In the genomic region with DNA sequence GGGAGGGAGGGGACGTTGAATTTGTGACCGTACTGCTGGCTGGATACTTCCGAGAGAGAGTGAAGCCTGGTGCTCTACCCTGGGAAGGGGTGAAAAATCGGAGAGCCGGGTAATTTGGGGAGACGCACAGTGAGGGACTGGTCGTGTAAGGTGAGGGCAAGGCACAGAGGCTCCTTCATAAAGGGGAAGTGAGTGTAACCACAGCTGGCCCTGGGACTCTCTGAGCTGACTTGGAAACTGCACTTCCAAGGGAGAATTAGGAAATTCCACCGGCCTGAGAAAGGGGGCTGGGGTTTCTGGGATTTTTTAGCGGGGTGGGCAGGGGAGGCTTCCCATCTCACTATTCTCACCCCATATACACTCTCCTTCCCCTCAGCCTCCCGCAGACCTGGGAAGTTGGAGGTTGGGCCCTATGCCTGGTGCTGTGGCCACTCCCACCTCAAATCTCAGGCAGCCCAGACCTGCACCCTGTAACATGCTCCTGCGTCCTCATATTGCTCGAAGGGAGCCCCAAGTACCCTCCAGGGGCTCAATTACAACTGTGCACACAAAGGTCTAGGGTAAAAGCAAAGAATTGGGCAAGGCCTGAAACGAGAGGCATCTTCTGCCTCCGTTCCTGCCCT, we compare ENCODE assay signal across 8 cellular contexts.
DNase-seq lines count a peak whose midpoint lies in the region; ATAC-seq, FAIRE-seq and TF ChIP-seq lines count a peak whose summit lies in the region.

No MANE protein-coding gene starts in this region.

- no peak overlapping the region for H4K91ac ChIP-seq in trophoblast cell (ENCODE audit: low read depth, low read length)

- H3K9ac ChIP-seq in trophoblast cell (ENCODE audit: low read length), result no peak overlapping the region

- H3K4me1 ChIP-seq in gastroesophageal sphincter (peaks cover 0 to 63% (median 29%) of the 10 kb centered on the region in 3 donors), trophoblast cell (ENCODE audit: control insufficient read depth in 1 of 2, insufficient read depth in 2 of 2, low read length in 2 of 2) (peaks cover 17 to 23% of the 10 kb centered on the region in 2 experiments)

- no peaks in the 10 kb centered on the region for H3K36me3 ChIP-seq in gastroesophageal sphincter
- H3K36me3 ChIP-seq in trophoblast cell (ENCODE audit: control insufficient read depth in 1 of 2, insufficient read depth in 2 of 2, low read length in 2 of 2), result peaks cover 0 to 2% of the 10 kb centered on the region in 2 experiments

- H2BK5ac ChIP-seq in trophoblast cell (ENCODE audit: low read depth, low read length, poor library complexity), result no peak overlapping the region

- H3K36me3 Mint-ChIP-seq in T-helper 17 cell (ENCODE audit: low read depth), result no peaks in the 10 kb centered on the region

- H3K4me3 ChIP-seq in gastroesophageal sphincter, result peak overlapping the region; percentile 42 to 72
- peak overlapping the region; percentile 79 for H3K4me3 ChIP-seq in trophoblast cell (ENCODE audit: low read depth, low read length)

- no peak overlapping the region for H4K8ac ChIP-seq in trophoblast cell (ENCODE audit: low read depth, low read length)

- H2AFZ ChIP-seq in trophoblast cell (ENCODE audit: insufficient read depth, low read length, poor library complexity), result no peak overlapping the region

- peaks cover 4% of the 10 kb centered on the region for H3K79me2 ChIP-seq in trophoblast cell (ENCODE audit: control insufficient read depth, insufficient read depth, low read length, poor library complexity)

- no peak overlapping the region for H2BK120ac ChIP-seq in trophoblast cell (ENCODE audit: insufficient read depth, low read length, poor library complexity)

- H3K18ac ChIP-seq in trophoblast cell (ENCODE audit: low read length), result peak overlapping the region; percentile 42

- ATAC-seq in T-helper 17 cell, result peak; percentile 18
- ATAC-seq in gastroesophageal sphincter, result peak; percentile 22
- ATAC-seq in GM21381 (IDR thresholded peaks at IDR 0.05; ENCODE audit: unreplicated experiment), result no peak
- ATAC-seq in GM21526 (IDR thresholded peaks at IDR 0.05; ENCODE audit: low FRiP score, unreplicated experiment), result no peak

- H3K4me2 ChIP-seq in trophoblast cell (ENCODE audit: low read length), result peak overlapping the region; percentile 82

- H3K23ac ChIP-seq in trophoblast cell (ENCODE audit: low read length), result no peak overlapping the region

- DNase-seq in GM12891 (ENCODE audit: insufficient read length, low spot score), result no peak
- no peak for DNase-seq in T-helper 17 cell
- DNase-seq in trophoblast cell, result no peak
- no peak for DNase-seq in effector CD8-positive, alpha-beta T cell (lab: John Stamatoyannopoulos, UW)
- no peak for DNase-seq in posterior vena cava (ENCODE audit: low spot score)

- H3K9me3 ChIP-seq in T-helper 17 cell (ENCODE audit: control insufficient read depth, low read length, poor library complexity, severe bottlenecking), result no peaks in the 10 kb centered on the region
- no peaks in the 10 kb centered on the region for H3K9me3 ChIP-seq in gastroesophageal sphincter
- no peaks in the 10 kb centered on the region for H3K9me3 ChIP-seq in trophoblast cell (ENCODE audit: insufficient read depth, low read depth, low read length)

- WGBS in gastroesophageal sphincter (ENCODE audit: low coverage in 1 of 2), 2 donors, result 67 to 69% methylated on average over 8 to 9 of the region's 14 CpGs
- WGBS in trophoblast cell (ENCODE audit: extremely low coverage, insufficient coverage, insufficient read length), result no CpG with 5 or more reads among the region's 14 CpGs

- intact Hi-C loops in posterior vena cava (cut with DNase I), result loop anchor here in 1 of 2 donors (5.0 kb wide), 2 partner anchors 37 to 52 kb away; no protein-coding TSS in a partner anchor

- no peak overlapping the region for H2BK12ac ChIP-seq in trophoblast cell (ENCODE audit: low read length)

- H3K14ac ChIP-seq in trophoblast cell (ENCODE audit: low read length), result no peak overlapping the region

- H3K4me1 Mint-ChIP-seq in T-helper 17 cell, result peaks cover 22% of the 10 kb centered on the region

- H3K4me3 Mint-ChIP-seq in T-helper 17 cell, result peak overlapping the region; percentile 97

- no peaks in the 10 kb centered on the region for H3K27me3 Mint-ChIP-seq in T-helper 17 cell

- H2AK5ac ChIP-seq in trophoblast cell (ENCODE audit: low read length), result no peak overlapping the region

- peaks cover 9% of the 10 kb centered on the region for H3K79me1 ChIP-seq in trophoblast cell (ENCODE audit: low read length)

- TF ChIP-seq CTCF in gastroesophageal sphincter (IDR thresholded peaks at IDR 0.05), result no peak

- no peak overlapping the region for H4K12ac ChIP-seq in trophoblast cell (ENCODE audit: low read depth, low read length)

- H3K4ac ChIP-seq in trophoblast cell (ENCODE audit: low read depth, low read length), result no peak overlapping the region

- TF ChIP-seq EP300 in gastroesophageal sphincter (IDR thresholded peaks at IDR 0.05), result no peak

- peak overlapping the region in 3 of 4 donors; percentile 71 to 84 (median 75) for H3K27ac ChIP-seq in gastroesophageal sphincter
- no peak overlapping the region for H3K27ac ChIP-seq in trophoblast cell (ENCODE audit: low read depth, low read length)

- H3K27ac Mint-ChIP-seq in T-helper 17 cell, result peak overlapping the region; percentile 74

- no peak for TF ChIP-seq POLR2A in GM12891 (IDR thresholded peaks at IDR 0.05; ENCODE audit: low read depth, low read length)
- TF ChIP-seq POLR2A in gastroesophageal sphincter (IDR thresholded peaks at IDR 0.05), result no peak

- FAIRE-seq in GM12891 (lab: Jason Lieb, UNC), result no peak

- H3K27me3 ChIP-seq in gastroesophageal sphincter, result no peaks in the 10 kb centered on the region
- H3K27me3 ChIP-seq in trophoblast cell (ENCODE audit: insufficient read depth, low read length), result no peaks in the 10 kb centered on the region

TF ChIP-seq in GM12891, 5 proteins besides CTCF, POLR2A, EP300 and RAD21:
- TF ChIP-seq SPI1 (IDR thresholded peaks at IDR 0.05; ENCODE audit: low read depth, low read length) (peak; percentile 83), POU2F2 (IDR thresholded peaks at IDR 0.05; ENCODE audit: low read depth, low read length) (no peak)
TF ChIP-seq in GM12891: peak in this region for 1.

Comparison
In these comparisons a context has a peak if more than half of its experiments do, and no peak if none do; other contexts are left out.
1. ATAC-seq: peak in T-helper 17 cell (single experiment) and gastroesophageal sphincter (single experiment); none in GM21381 (single experiment) and GM21526 (single experiment).